ENCODE assay signal across 1 cellular context in the genomic region with DNA sequence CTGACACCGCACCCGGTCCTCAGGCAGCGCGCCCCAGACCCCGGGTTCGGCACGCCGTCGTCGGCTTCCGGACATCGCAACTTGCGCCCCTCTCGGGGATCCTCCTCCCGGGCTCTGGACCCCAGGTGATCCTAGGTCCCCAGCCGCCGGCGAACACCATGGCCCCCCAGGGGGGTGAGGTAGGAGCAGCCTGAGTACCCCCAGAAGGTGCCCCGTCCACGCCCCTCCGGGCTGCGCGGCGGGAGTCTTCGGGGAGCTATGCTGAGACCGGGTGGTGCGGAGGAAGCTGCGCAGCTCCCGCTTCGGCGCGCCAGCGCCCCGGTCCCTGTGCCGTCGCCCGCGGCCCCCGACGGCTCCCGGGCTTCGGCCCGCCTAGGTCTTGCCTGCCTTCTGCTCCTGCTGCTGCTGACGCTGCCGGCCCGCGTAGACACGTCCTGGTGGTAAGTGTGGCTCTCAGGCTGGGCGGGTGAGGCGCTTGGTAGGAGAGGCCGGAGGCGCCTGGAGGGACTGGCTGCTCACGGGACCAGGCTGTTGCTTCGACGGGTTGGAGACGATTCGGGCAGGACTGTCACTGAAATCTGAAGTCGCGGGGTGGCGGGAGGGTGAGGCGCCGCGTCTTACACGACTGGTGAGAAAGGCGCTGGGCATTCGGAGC.
TF ChIP-seq lines count a peak whose summit lies in the region.

No MANE protein-coding gene starts in this region.

TF ChIP-seq in HepG2, 621 proteins besides CTCF, POLR2A, EP300 and RAD21 (continued from another document):
- peak; percentile 38 for TF ChIP-seq ZNF687 (CRISPR knock-in tag; IDR thresholded peaks at IDR 0.05)
- 0 out of 2 replicates have a peak, but pooled peaks have one; percentile 6 for TF ChIP-seq ZBTB33 (CRISPR knock-in tag; IDR thresholded peaks at IDR 0.05)
- peak; percentile 11 for TF ChIP-seq YY1 (IDR thresholded peaks at IDR 0.05; ENCODE audit: insufficient read depth, insufficient replicate concordance, low read depth, low read length)
- TF ChIP-seq ZNF746 (CRISPR knock-in tag; IDR thresholded peaks at IDR 0.05) = 0 out of 2 replicates have a peak, but pooled peaks have one; percentile 28
- TF ChIP-seq HNF4A (CRISPR knock-in tag; IDR thresholded peaks at IDR 0.05) = no peak
- peak; percentile 90; the same call in 1 of the 2 replicates for TF ChIP-seq ZNF777 (CRISPR knock-in tag; IDR thresholded peaks at IDR 0.05)
- peak; percentile 69 for TF ChIP-seq HNRNPLL (IDR thresholded peaks at IDR 0.05; ENCODE audit: low read depth, low read length, poor library complexity, severe bottlenecking)
- no peak for TF ChIP-seq ZKSCAN1 (IDR thresholded peaks at IDR 0.05; ENCODE audit: low read length)
- TF ChIP-seq ZFP91 (CRISPR knock-in tag; IDR thresholded peaks at IDR 0.05; ENCODE audit: borderline replicate concordance) = peak; percentile 51; the same call in 1 of the 2 replicates
- peak; percentile 98 for TF ChIP-seq ZSCAN29 (CRISPR knock-in tag; conservative IDR thresholded peaks at IDR 0.05)
